In genomic region chr4:113300384-113301011, GRCh38 we compare ENCODE assay signal across 13 cellular contexts.
DNase-seq lines count a peak whose midpoint lies in the region; ATAC-seq, FAIRE-seq and TF ChIP-seq lines count a peak whose summit lies in the region.
"Had no signal": no experiment of that assay in that cellular context is flagged by ENCODE, and none has a peak within 500 bp of the region (broad histone marks: within the 10 kb centered on the region; RNA-seq: fewer than 3 reads in every experiment).

No MANE protein-coding gene starts in this region.

- H2BK15ac ChIP-seq in mesendoderm (replicated peaks; ENCODE audit: low read depth): no peak overlapping the region

- H3K18ac ChIP-seq in mesendoderm (ENCODE audit: low read length): no peak overlapping the region

- POLR2A ChIA-PET in A549 (lab: Yijun Ruan, JAX): no interaction called here
- POLR2A ChIA-PET in CD8-positive, alpha-beta memory T cell (lab: Charles Lee): no interaction called here
- POLR2A ChIA-PET in CD4-positive, alpha-beta memory T cell (lab: Charles Lee; ENCODE audit: partially characterized antibody): no interaction called here

- H3K27ac ChIP-seq in A549 (no peak overlapping the region), mesendoderm (ENCODE audit: low read depth, low read length) (no peak overlapping the region)
- H3K27ac ChIP-seq in CD8-positive, alpha-beta memory T cell (ENCODE audit: low read depth, low read length): no peak overlapping the region
- H3K27ac ChIP-seq in CD4-positive, alpha-beta memory T cell (ENCODE audit: low read depth, low read length): no peak overlapping the region
- H3K27ac ChIP-seq: parathyroid adenoma had no signal

- H3K56ac ChIP-seq in mesendoderm (ENCODE audit: low read length): no peak overlapping the region

- no peak for TF ChIP-seq RAD21 in A549 (conservative IDR thresholded peaks at IDR 0.05 in 1 of 2, IDR thresholded peaks at IDR 0.05 in 1 of 2)

- H3K4me1 Mint-ChIP-seq in CD8-positive, alpha-beta memory T cell: no peaks in the 10 kb centered on the region
- no peaks in the 10 kb centered on the region for H3K4me1 Mint-ChIP-seq in CD4-positive, alpha-beta memory T cell
- H3K4me1 Mint-ChIP-seq: activated B cell treated with CpG ODN at 0.5 μM for 24 hours had no signal

- no peak for FAIRE-seq in A549 (lab: Jason Lieb, UNC)
- FAIRE-seq: D721Med had no signal

- peaks cover 0 to 4% of the 10 kb centered on the region in 2 donors for H3K27me3 Mint-ChIP-seq in CD8-positive, alpha-beta memory T cell
- peaks cover 0 to 3% of the 10 kb centered on the region in 2 donors for H3K27me3 Mint-ChIP-seq in CD4-positive, alpha-beta memory T cell
- H3K27me3 Mint-ChIP-seq: activated B cell treated with CpG ODN at 0.5 μM for 24 hours had no signal

- no peaks in the 10 kb centered on the region for H3K36me3 ChIP-seq in mesendoderm (ENCODE audit: control insufficient read depth, insufficient read depth, low read length)
- no peaks in the 10 kb centered on the region for H3K36me3 ChIP-seq in CD8-positive, alpha-beta memory T cell (ENCODE audit: insufficient read depth, low read length)
- H3K36me3 ChIP-seq in CD4-positive, alpha-beta memory T cell (ENCODE audit: insufficient read depth, low read length): no peaks in the 10 kb centered on the region

- no peak overlapping the region for H3K9ac ChIP-seq in mesendoderm (ENCODE audit: low read length)
- H3K9ac ChIP-seq: parathyroid adenoma had no signal

- H2AK5ac ChIP-seq in mesendoderm (ENCODE audit: low read length): no peak overlapping the region

- H3K27ac Mint-ChIP-seq in CD8-positive, alpha-beta memory T cell: no peak overlapping the region
- no peak overlapping the region for H3K27ac Mint-ChIP-seq in CD4-positive, alpha-beta memory T cell
- H3K27ac Mint-ChIP-seq: activated B cell treated with CpG ODN at 0.5 μM for 24 hours had no signal

- H3K4me1 ChIP-seq in A549 (no peaks in the 10 kb centered on the region), mesendoderm (ENCODE audit: control insufficient read depth, low read depth, low read length) (no peaks in the 10 kb centered on the region)
- no peaks in the 10 kb centered on the region for H3K4me1 ChIP-seq in CD8-positive, alpha-beta memory T cell (ENCODE audit: insufficient read depth, low read length)
- H3K4me1 ChIP-seq in CD4-positive, alpha-beta memory T cell (ENCODE audit: insufficient read depth, low read length): no peaks in the 10 kb centered on the region
- H3K4me1 ChIP-seq: parathyroid adenoma had no signal

- no peaks in the 10 kb centered on the region for H3K9me3 Mint-ChIP-seq in CD8-positive, alpha-beta memory T cell
- H3K9me3 Mint-ChIP-seq in CD4-positive, alpha-beta memory T cell: peaks cover 0 to 3% (median 0%) of the 10 kb centered on the region in 8 donors
- H3K9me3 Mint-ChIP-seq: activated B cell treated with CpG ODN at 0.5 μM for 24 hours had no signal

- no peak overlapping the region for H2BK5ac ChIP-seq in mesendoderm (ENCODE audit: low read length)

- TF ChIP-seq EP300 in A549 (IDR thresholded peaks at IDR 0.05): no peak

- no peak overlapping the region for H3K4me3 ChIP-seq in A549
- no peak overlapping the region for H3K4me3 ChIP-seq in choroid plexus epithelial cell (ENCODE audit: low read depth, low read length)
- H3K4me3 ChIP-seq in mesendoderm (ENCODE audit: low read length): no peak overlapping the region
- H3K4me3 ChIP-seq in CD8-positive, alpha-beta memory T cell (ENCODE audit: low read length): no peak overlapping the region
- no peak overlapping the region for H3K4me3 ChIP-seq in CD4-positive, alpha-beta memory T cell (ENCODE audit: low read length in 2 of 2)

- no peak overlapping the region for H2BK120ac ChIP-seq in mesendoderm (ENCODE audit: low read depth, low read length)

- intact Hi-C loops in CD4-positive, alpha-beta memory T cell (cut with micrococcal nuclease): no loop called here

- 69% methylated on average over 5 of the region's 5 CpGs for WGBS in A549 (ENCODE audit: missing lambda C conversion rate)
- no CpG with 5 or more reads among the region's 5 CpGs for WGBS in mesendoderm (ENCODE audit: extremely low coverage, insufficient coverage, low lambda C conversion rate)

- no peaks in the 10 kb centered on the region for H3K79me1 ChIP-seq in mesendoderm (ENCODE audit: low read length)

- H3K79me2 ChIP-seq in mesendoderm (ENCODE audit: control insufficient read depth, insufficient read depth, low read length): no peaks in the 10 kb centered on the region
- H3K79me2 ChIP-seq: parathyroid adenoma had no signal

- H3K4ac ChIP-seq in mesendoderm (ENCODE audit: low read depth, low read length): no peak overlapping the region

- H3K36me3 Mint-ChIP-seq in CD8-positive, alpha-beta memory T cell: no peaks in the 10 kb centered on the region
- no peaks in the 10 kb centered on the region for H3K36me3 Mint-ChIP-seq in CD4-positive, alpha-beta memory T cell

- ATAC-seq in A549 (peak; percentile 70 to 71), left lobe of liver (no peak)

- no peak for TF ChIP-seq POLR2A in A549 (IDR thresholded peaks at IDR 0.05; ENCODE audit: low read length)

- peak; percentile 7 to 47 for DNase-seq in A549 (ENCODE audit: low read depth in 1 of 2, low spot score in 1 of 2)
- DNase-seq in HCEC 1CT: peak; percentile 34
- DNase-seq in choroid plexus epithelial cell (ENCODE audit: low read depth): peak; percentile 91
- DNase-seq in mesendoderm: peak; percentile 26
- DNase-seq in CD8-positive, alpha-beta memory T cell: no peak
- DNase-seq in CD4-positive, alpha-beta memory T cell: no peak
- DNase-seq in NCI-H69 (lab: John Stamatoyannopoulos, UW): no peak
- DNase-seq in left lobe of liver (ENCODE audit: low spot score): no peak
- DNase-seq: activated B cell treated with CpG ODN at 0.5 μM for 24 hours, NCI-H510A treated with DMSO at 0.1 percent for 48 hours, substantia nigra had no signal

- H3K4me2 ChIP-seq in A549 (no peak overlapping the region), mesendoderm (ENCODE audit: low read length) (no peak overlapping the region)

- CTCF ChIA-PET in A549 (lab: Yijun Ruan, JAX): interaction anchor here (0.6 kb wide), 1 partner anchor 75 kb away, joined by 3 read pairs; no protein-coding TSS in a partner anchor
- CTCF ChIA-PET in CD8-positive, alpha-beta memory T cell (lab: Charles Lee): no interaction called here
- CTCF ChIA-PET in CD4-positive, alpha-beta memory T cell (lab: Charles Lee; ENCODE audit: partially characterized antibody): interaction anchor here (1.2 kb wide), 1 partner anchor 8 kb away, joined by 3 read pairs; no protein-coding TSS in a partner anchor

- H3K9me3 ChIP-seq in A549: no peaks in the 10 kb centered on the region
- no peaks in the 10 kb centered on the region for H3K9me3 ChIP-seq in CD8-positive, alpha-beta memory T cell (ENCODE audit: low read length)
- no peaks in the 10 kb centered on the region for H3K9me3 ChIP-seq in CD4-positive, alpha-beta memory T cell (ENCODE audit: control insufficient read depth in 1 of 2, low read length in 2 of 2)

- no peak overlapping the region for H3K23ac ChIP-seq in mesendoderm (ENCODE audit: low read length)

- H4K5ac ChIP-seq in mesendoderm (ENCODE audit: low read length): no peak overlapping the region

- H3K4me3 Mint-ChIP-seq in CD8-positive, alpha-beta memory T cell: no peak overlapping the region
- H3K4me3 Mint-ChIP-seq in CD4-positive, alpha-beta memory T cell: no peak overlapping the region
- H3K4me3 Mint-ChIP-seq: activated B cell treated with CpG ODN at 0.5 μM for 24 hours had no signal

- H4K8ac ChIP-seq in mesendoderm (ENCODE audit: low read depth, low read length): no peak overlapping the region

- TF ChIP-seq CTCF in A549 (IDR thresholded peaks at IDR 0.05) (no peak), choroid plexus epithelial cell (conservative IDR thresholded peaks at IDR 0.05; ENCODE audit: low read depth, low read length) (no peak)

- no peaks in the 10 kb centered on the region for H3K27me3 ChIP-seq in mesendoderm (ENCODE audit: insufficient read depth, low read length, poor library complexity)
- H3K27me3 ChIP-seq in CD8-positive, alpha-beta memory T cell (ENCODE audit: insufficient read depth, low read length, poor library complexity, severe bottlenecking): no peaks in the 10 kb centered on the region
- no peaks in the 10 kb centered on the region for H3K27me3 ChIP-seq in CD4-positive, alpha-beta memory T cell (ENCODE audit: insufficient read depth, low read length)

TF ChIP-seq in A549, 52 proteins besides CTCF, POLR2A, EP300 and RAD21 (continues in another document):
- TF ChIP-seq FOXS1 (CRISPR knock-in tag; IDR thresholded peaks at IDR 0.05) (no peak), HDAC2 (IDR thresholded peaks at IDR 0.05) (no peak), RNF2 (IDR thresholded peaks at IDR 0.05; ENCODE audit: borderline replicate concordance, low read depth) (no peak), HMGXB4 (CRISPR knock-in tag; IDR thresholded peaks at IDR 0.05; ENCODE audit: borderline replicate concordance) (no peak), PBX3 (IDR thresholded peaks at IDR 0.05) (no peak), HEYL (CRISPR knock-in tag; IDR thresholded peaks at IDR 0.05) (no peak), KDM5A (IDR thresholded peaks at IDR 0.05) (no peak), NFE2L2 (conservative IDR thresholded peaks at IDR 0.05; ENCODE audit: low read length) (no peak), FOSB (CRISPR knock-in tag; IDR thresholded peaks at IDR 0.05) (no peak), ESRRA (IDR thresholded peaks at IDR 0.05; ENCODE audit: borderline replicate concordance, low read length) (no peak), CEBPB (IDR thresholded peaks at IDR 0.05) (no peak)

Comparison
In these comparisons a context has a peak if more than half of its experiments do, and no peak if none do; other contexts are left out.
1. DNase-seq: peak in A549 (2 of 2), HCEC 1CT (single experiment), choroid plexus epithelial cell (single experiment) and mesendoderm (single experiment); none in CD8-positive, alpha-beta memory T cell (0 of 5), CD4-positive, alpha-beta memory T cell (0 of 5), NCI-H69 (single experiment) and left lobe of liver (single experiment).